23 cellular contexts compared by ENCODE assay signal in the genomic region with DNA sequence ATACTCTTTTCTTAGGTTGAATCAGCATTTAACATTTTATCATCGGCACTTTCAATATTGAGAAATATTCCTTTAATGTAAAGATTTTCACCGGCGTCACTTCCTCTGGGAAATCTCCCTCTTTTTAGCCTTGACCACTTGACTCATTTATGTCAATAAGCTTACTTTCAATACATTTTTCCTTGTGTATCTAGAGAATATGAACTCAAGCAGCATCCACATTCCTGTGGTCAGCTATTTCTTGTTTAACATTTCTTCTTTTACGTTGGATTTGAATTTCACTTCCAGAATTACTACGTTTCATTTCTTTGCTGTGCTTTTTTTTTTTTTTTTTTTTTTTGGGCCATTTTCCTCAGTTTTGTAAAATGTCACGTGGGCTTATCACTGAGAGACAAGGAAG.
DNase-seq lines count a peak whose midpoint lies in the region; ATAC-seq, FAIRE-seq and TF ChIP-seq lines count a peak whose summit lies in the region.
"Had no signal": no experiment of that assay in that cellular context is flagged by ENCODE, and none has a peak within 500 bp of the region (broad histone marks: within the 10 kb centered on the region; RNA-seq: fewer than 3 reads in every experiment).

No MANE protein-coding gene starts in this region.

- TF ChIP-seq POLR2A in body of pancreas (IDR thresholded peaks at IDR 0.05) = no peak

- H3K36me3 ChIP-seq in astrocyte (ENCODE audit: insufficient read depth, low read length) (no peaks in the 10 kb centered on the region), body of pancreas (replicated peaks in 1 of 2; ENCODE audit: insufficient read depth in 1 of 2, low read depth in 2 of 2) (no peaks in the 10 kb centered on the region)
- H3K36me3 ChIP-seq: right lobe of liver, tibial nerve had no signal

- no peaks in the 10 kb centered on the region for H4K20me1 ChIP-seq in astrocyte (ENCODE audit: insufficient read depth, low read length)

- WGBS in body of pancreas, 2 donors = 33 to 43% methylated on average over 6 of the region's 6 CpGs

- TF ChIP-seq CTCF in astrocyte (IDR thresholded peaks at IDR 0.05; ENCODE audit: insufficient read depth, low read depth, low read length) (no peak), CD14-positive monocyte (IDR thresholded peaks at IDR 0.05) (no peak), body of pancreas (IDR thresholded peaks at IDR 0.05) (no peak)

- H3K4me3 ChIP-seq in astrocyte (ENCODE audit: insufficient read depth, low read depth, low read length) (no peak overlapping the region), body of pancreas (no peak overlapping the region)
- H3K4me3 ChIP-seq: right lobe of liver, tibial nerve had no signal

- H3K4me1 ChIP-seq in astrocyte (ENCODE audit: insufficient read depth, low read length) (peaks cover 5% of the 10 kb centered on the region), body of pancreas (no peaks in the 10 kb centered on the region)
- H3K4me1 ChIP-seq: right lobe of liver had no signal

- H3K79me2 ChIP-seq in astrocyte (ENCODE audit: insufficient read depth, low read length) = no peaks in the 10 kb centered on the region

- ATAC-seq in body of pancreas = no peak
- ATAC-seq: activated CD8-positive, alpha-beta memory T cell treated with anti-CD3 and anti-CD28 coated beads, Interleukin-2, amount 10 ng/mL, durations not matched to agents 7 days and 5 days; right lobe of liver had no signal

- no peak overlapping the region for H2AFZ ChIP-seq in astrocyte (ENCODE audit: low read depth, low read length)

- intact Hi-C loops in CD14-positive monocyte (cut with micrococcal nuclease) (no loop called here), body of pancreas (cut with DNase I) (no loop called here)

- no peak overlapping the region for H3K4me3 Mint-ChIP-seq in astrocyte (ENCODE audit: unreplicated experiment)
- peak overlapping the region in 1 of 2 donors; percentile 39 for H3K4me3 Mint-ChIP-seq in CD14-positive monocyte
- H3K4me3 Mint-ChIP-seq: activated CD8-positive, alpha-beta memory T cell treated with anti-CD3 and anti-CD28 coated beads, Interleukin-2, amount 10 ng/mL, durations not matched to agents 7 days and 5 days; CD4-positive, alpha-beta memory T cell; H9; mesothelial cell of epicardium had no signal

- peak overlapping the region; percentile 47 for H3K4me2 ChIP-seq in astrocyte (ENCODE audit: low read length)

- no peak for FAIRE-seq in astrocyte (lab: Jason Lieb, UNC)
- FAIRE-seq: A204.1, GM12892 had no signal

- H3K36me3 Mint-ChIP-seq in astrocyte (ENCODE audit: low read depth, unreplicated experiment) (no peaks in the 10 kb centered on the region), CD14-positive monocyte (no peaks in the 10 kb centered on the region)
- H3K36me3 Mint-ChIP-seq: activated CD8-positive, alpha-beta memory T cell treated with anti-CD3 and anti-CD28 coated beads, Interleukin-2, amount 10 ng/mL, durations not matched to agents 7 days and 5 days; brain; CD4-positive, alpha-beta memory T cell; mesothelial cell of epicardium had no signal

- H3K4me1 Mint-ChIP-seq in astrocyte (ENCODE audit: low read depth, unreplicated experiment) (peaks cover 10% of the 10 kb centered on the region), CD14-positive monocyte (peaks cover 5% of the 10 kb centered on the region)
- H3K4me1 Mint-ChIP-seq: activated CD8-positive, alpha-beta memory T cell treated with anti-CD3 and anti-CD28 coated beads, Interleukin-2, amount 10 ng/mL, durations not matched to agents 7 days and 5 days had no signal

- H3K9me3 Mint-ChIP-seq in astrocyte (ENCODE audit: unreplicated experiment) = no peaks in the 10 kb centered on the region
- no peaks in the 10 kb centered on the region for H3K9me3 Mint-ChIP-seq in CD14-positive monocyte
- H3K9me3 Mint-ChIP-seq: brain, H9, mesothelial cell of epicardium had no signal

- H3K27me3 Mint-ChIP-seq in astrocyte (ENCODE audit: low read depth, unreplicated experiment) = no peaks in the 10 kb centered on the region
- H3K27me3 Mint-ChIP-seq in CD14-positive monocyte (ENCODE audit: low read depth in 3 of 3) = peaks cover 0 to 2% (median 0%) of the 10 kb centered on the region in 3 donors
- H3K27me3 Mint-ChIP-seq: activated CD8-positive, alpha-beta memory T cell treated with anti-CD3 and anti-CD28 coated beads, Interleukin-2, amount 10 ng/mL, durations not matched to agents 7 days and 5 days; CD4-positive, alpha-beta memory T cell had no signal

- H3K9ac ChIP-seq in astrocyte (ENCODE audit: low read length) = no peak overlapping the region

- H3K27me3 ChIP-seq in astrocyte (ENCODE audit: insufficient read depth, low read length) (no peaks in the 10 kb centered on the region), body of pancreas (no peaks in the 10 kb centered on the region)
- H3K27me3 ChIP-seq: right lobe of liver, tibial nerve had no signal

- DNase-seq in NOMO-1 treated with DMSO at 0.1 percent for 48 hours (lab: John Stamatoyannopoulos, UW; ENCODE audit: unreplicated experiment) (peak; percentile 5), NOMO-1 (lab: John Stamatoyannopoulos, UW; ENCODE audit: unreplicated experiment in 2 of 2) (no peak), astrocyte (ENCODE audit: low read depth) (peak; percentile 66), fibroblast of the conjunctiva (ENCODE audit: low read depth) (peak; percentile 8), kidney tubule cell (ENCODE audit: low spot score) (no peak), CD14-positive monocyte (ENCODE audit: low spot score) (no peak), mucosa of gallbladder (ENCODE audit: low spot score) (no peak), body of pancreas (no peak)
- DNase-seq: activated CD4-positive, CD25-positive, alpha-beta regulatory T cell; activated CD8-positive, alpha-beta memory T cell treated with anti-CD3 and anti-CD28 coated beads, Interleukin-2, amount 10 ng/mL, durations not matched to agents 7 days and 5 days; activated gamma-delta T cell; CD4-positive, alpha-beta memory T cell; effector memory CD4-positive, alpha-beta T cell; H9; islet precursor cell; NCI-H2107; NCI-H774; right lobe of liver had no signal

- H3K27ac Mint-ChIP-seq in astrocyte (ENCODE audit: unreplicated experiment) = no peak overlapping the region
- no peak overlapping the region for H3K27ac Mint-ChIP-seq in CD14-positive monocyte
- H3K27ac Mint-ChIP-seq: activated CD8-positive, alpha-beta memory T cell treated with anti-CD3 and anti-CD28 coated beads, Interleukin-2, amount 10 ng/mL, durations not matched to agents 7 days and 5 days; CD4-positive, alpha-beta memory T cell; H9 had no signal

- no peak overlapping the region for H3K27ac ChIP-seq in astrocyte (ENCODE audit: low read depth, low read length)
- H3K27ac ChIP-seq in body of pancreas = no peak overlapping the region
- H3K27ac ChIP-seq: right lobe of liver, tibial nerve had no signal

- H3K9me3 ChIP-seq in astrocyte (ENCODE audit: insufficient read depth, low read depth, low read length) = no peaks in the 10 kb centered on the region
- H3K9me3 ChIP-seq in body of pancreas = no peaks in the 10 kb centered on the region
- H3K9me3 ChIP-seq: right lobe of liver, tibial nerve had no signal

Comparison
In these comparisons a context has a peak if more than half of its experiments do, and no peak if none do; other contexts are left out.
1. DNase-seq: peak in NOMO-1 treated with DMSO at 0.1 percent for 48 hours (single experiment), astrocyte (single experiment) and fibroblast of the conjunctiva (single experiment); none in NOMO-1 (0 of 2), kidney tubule cell (single experiment), CD14-positive monocyte (single experiment), mucosa of gallbladder (single experiment) and body of pancreas (0 of 4).